In genomic region chr21:44845418-44846200, GRCh38 we compare ENCODE assay signal across 1 cellular context.
TF ChIP-seq lines count a peak whose summit lies in the region.

No MANE protein-coding gene starts in this region.

TF ChIP-seq in HepG2, 621 proteins besides CTCF, POLR2A, EP300 and RAD21 (continued from another document and continues in another):
- 0 out of 4 replicates have a peak, but pooled peaks of 1 of the 2 experiments have one; percentile 16 for TF ChIP-seq ATF4 (CRISPR knock-in tag; IDR thresholded peaks at IDR 0.05)
- TF ChIP-seq ISX (CRISPR knock-in tag; conservative IDR thresholded peaks at IDR 0.05) = no peak
- TF ChIP-seq HDAC2 (CRISPR knock-in tag; IDR thresholded peaks at IDR 0.05) = no peak
- TF ChIP-seq ARNTL (CRISPR knock-in tag; IDR thresholded peaks at IDR 0.05) = peak; percentile 44; the same call in 1 of the 2 replicates
- TF ChIP-seq BCL3 (CRISPR knock-in tag; IDR thresholded peaks at IDR 0.05) = 0 out of 2 replicates have a peak, but pooled peaks have one; percentile 18
- TF ChIP-seq MAX (IDR thresholded peaks at IDR 0.05) = 0 out of 2 replicates have a peak, but pooled peaks have one; percentile 22
- no peak for TF ChIP-seq PCBP1 (IDR thresholded peaks at IDR 0.05; ENCODE audit: borderline replicate concordance, low read depth, low read length)
- TF ChIP-seq ZNF644 (CRISPR knock-in tag; IDR thresholded peaks at IDR 0.05; ENCODE audit: low read depth) = no peak
- TF ChIP-seq ZFYVE20 (CRISPR knock-in tag; IDR thresholded peaks at IDR 0.05; ENCODE audit: borderline replicate concordance, low read depth) = no peak
- no peak for TF ChIP-seq NKX3-1 (CRISPR knock-in tag; IDR thresholded peaks at IDR 0.05)
- TF ChIP-seq ZNF20 (CRISPR knock-in tag; IDR thresholded peaks at IDR 0.05) = no peak
- no peak for TF ChIP-seq PLSCR1 (CRISPR knock-in tag; IDR thresholded peaks at IDR 0.05; ENCODE audit: borderline replicate concordance)
- no peak for TF ChIP-seq KLF16 (CRISPR knock-in tag; IDR thresholded peaks at IDR 0.05)
- peak; percentile 25; the same call in 1 of the 2 replicates for TF ChIP-seq ZFP91 (CRISPR knock-in tag; IDR thresholded peaks at IDR 0.05; ENCODE audit: borderline replicate concordance)
- TF ChIP-seq ZBTB7A (CRISPR knock-in tag; IDR thresholded peaks at IDR 0.05) = peak; percentile 16; the same call in 1 of the 2 replicates
- TF ChIP-seq ZNF687 (CRISPR knock-in tag; IDR thresholded peaks at IDR 0.05) = peak; percentile 37; the same call in 1 of the 2 replicates
- TF ChIP-seq HIVEP1 (CRISPR knock-in tag; IDR thresholded peaks at IDR 0.05) = no peak
- no peak for TF ChIP-seq TRAFD1 (CRISPR knock-in tag; IDR thresholded peaks at IDR 0.05; ENCODE audit: borderline replicate concordance)
- peak; percentile 9; the same call in 1 of the 2 replicates for TF ChIP-seq SAP130 (CRISPR knock-in tag; IDR thresholded peaks at IDR 0.05; ENCODE audit: low read depth)
- no peak for TF ChIP-seq RFXAP (CRISPR knock-in tag; IDR thresholded peaks at IDR 0.05; ENCODE audit: borderline replicate concordance)
- TF ChIP-seq KDM2A (CRISPR knock-in tag; IDR thresholded peaks at IDR 0.05; ENCODE audit: borderline replicate concordance, low read depth) = peak; percentile 69
- TF ChIP-seq HNRNPL (IDR thresholded peaks at IDR 0.05; ENCODE audit: low read depth, low read length) = peak; percentile 75
- no peak for TF ChIP-seq NONO (IDR thresholded peaks at IDR 0.05)
- TF ChIP-seq NONO (CRISPR knock-in tag; conservative IDR thresholded peaks at IDR 0.05) = peak; percentile 52; the same call in 1 of the 2 replicates
- TF ChIP-seq RFX1 (IDR thresholded peaks at IDR 0.05) = no peak
- 0 out of 2 replicates have a peak, but pooled peaks have one; percentile 60 for TF ChIP-seq ARHGAP35 (CRISPR knock-in tag; IDR thresholded peaks at IDR 0.05; ENCODE audit: borderline replicate concordance)
- no peak for TF ChIP-seq ZBTB43 (CRISPR knock-in tag; conservative IDR thresholded peaks at IDR 0.05)
- TF ChIP-seq MTA1 (CRISPR knock-in tag; IDR thresholded peaks at IDR 0.05; ENCODE audit: borderline replicate concordance) = peak; percentile 62; the same call in 1 of the 2 replicates
- no peak for TF ChIP-seq ARNT (IDR thresholded peaks at IDR 0.05)
- TF ChIP-seq ZNF263 (CRISPR knock-in tag; IDR thresholded peaks at IDR 0.05) = peak; percentile 92
- TF ChIP-seq ESRRA (CRISPR knock-in tag; IDR thresholded peaks at IDR 0.05; ENCODE audit: low read depth) = no peak
- no peak for TF ChIP-seq MAFF (IDR thresholded peaks at IDR 0.05; ENCODE audit: low read depth, low read length)
- 0 out of 2 replicates have a peak, but pooled peaks have one; percentile 31 for TF ChIP-seq HOXA5 (CRISPR knock-in tag; IDR thresholded peaks at IDR 0.05)
- no peak; the same call in 1 of the 2 replicates for TF ChIP-seq ATF7-NPFF (CRISPR knock-in tag; IDR thresholded peaks at IDR 0.05; ENCODE audit: low read depth)
- no peak for TF ChIP-seq FUBP1 (CRISPR knock-in tag; IDR thresholded peaks at IDR 0.05; ENCODE audit: borderline replicate concordance)
- TF ChIP-seq PATZ1 (CRISPR knock-in tag; IDR thresholded peaks at IDR 0.05) = peak; percentile 52; the same call in 1 of the 2 replicates
- TF ChIP-seq ZNF30 (CRISPR knock-in tag; IDR thresholded peaks at IDR 0.05) = no peak
- peak; percentile 89; the same call in 1 of the 2 replicates for TF ChIP-seq ZC3H13 (CRISPR knock-in tag; IDR thresholded peaks at IDR 0.05)
- TF ChIP-seq TBL1XR1 (IDR thresholded peaks at IDR 0.05; ENCODE audit: borderline replicate concordance, low read length, partially characterized antibody) = no peak
- no peak for TF ChIP-seq XBP1 (CRISPR knock-in tag; IDR thresholded peaks at IDR 0.05)
- TF ChIP-seq PLRG1 (conservative IDR thresholded peaks at IDR 0.05) = no peak
- no peak for TF ChIP-seq ZSCAN12 (CRISPR knock-in tag; IDR thresholded peaks at IDR 0.05)
- peak; percentile 67 for TF ChIP-seq GABPB1 (CRISPR knock-in tag; IDR thresholded peaks at IDR 0.05)
- no peak for TF ChIP-seq MED13 (CRISPR knock-in tag; IDR thresholded peaks at IDR 0.05)
- no peak for TF ChIP-seq LCORL (IDR thresholded peaks at IDR 0.05)
- TF ChIP-seq LCORL (CRISPR knock-in tag; IDR thresholded peaks at IDR 0.05) = peak; percentile 81
- TF ChIP-seq ISL2 (CRISPR knock-in tag; IDR thresholded peaks at IDR 0.05) = 0 out of 2 replicates have a peak, but pooled peaks have one; percentile 24
- TF ChIP-seq ZNF562 (CRISPR knock-in tag; IDR thresholded peaks at IDR 0.05; ENCODE audit: borderline replicate concordance) = no peak
